In genomic region chr5:178690208-178690607, GRCh38 we compare ENCODE assay signal across 21 cellular contexts.
"Had no signal": no experiment of that assay in that cellular context is flagged by ENCODE, and none has a peak within 500 bp of the region (broad histone marks: within the 10 kb centered on the region; RNA-seq: fewer than 3 reads in every experiment).

No MANE protein-coding gene starts in this region.

- H3K4me1 ChIP-seq: esophagus muscularis mucosa, lower lobe of right lung, parathyroid adenoma had no signal

- ATAC-seq: activated naive CD8-positive, alpha-beta T cell treated with anti-CD3 and anti-CD28 coated beads, Interleukin-2, amount 50 U/mL, for 24 hours; lower lobe of right lung; natural killer cell treated with Interleukin-12 subunit alpha and Interleukin-12 subunit beta and Interleukin-15 and Interleukin-18, amount 100 ng/mL, for 72 hours; sciatic nerve; stimulated activated naive B cell treated with anti-CD40 and anti-IgM and Interleukin-4, amounts not matched to agents 10 μg/mL and 1 μg/mL and 100 μg/mL, for 72 hours had no signal

- H3K36me3 ChIP-seq: esophagus muscularis mucosa, lower lobe of right lung, thoracic aorta, upper lobe of left lung had no signal

- H3K27ac ChIP-seq: esophagus muscularis mucosa, lower lobe of right lung, parathyroid adenoma, thoracic aorta, upper lobe of left lung had no signal

- H3K9me3 ChIP-seq: lower lobe of right lung had no signal

- H3K4me3 ChIP-seq: esophagus muscularis mucosa, lower lobe of right lung, smooth muscle cell, thoracic aorta, upper lobe of left lung had no signal

- H3K27me3 ChIP-seq: esophagus muscularis mucosa, upper lobe of left lung had no signal

- DNase-seq: activated CD4-positive, alpha-beta T cell treated with anti-CD3 and anti-CD28 coated beads, Interleukin-2, amount 50 U/mL, for 1 hour; activated CD8-positive, alpha-beta memory T cell treated with anti-CD3 and anti-CD28 coated beads, Interleukin-2, amount 50 U/mL, for 4 hours; activated effector memory CD4-positive, alpha-beta T cell treated with Interleukin-2 at 50 U/mL for 16 hours; activated naive CD4-positive, alpha-beta T cell treated with anti-CD3 and anti-CD28 coated beads, Interleukin-2, amount 10 ng/mL, durations not matched to agents 7 days and 5 days; activated naive CD8-positive, alpha-beta T cell treated with anti-CD3 and anti-CD28 coated beads, Interleukin-2, amount 50 U/mL, for 24 hours; activated T-cell treated with anti-CD3 and anti-CD28 coated beads, Interleukin-2, amount 50 U/mL, for 48 hours; anterior cingulate cortex; cerebellar nuclear complex; effector CD4-positive, alpha-beta T cell; hippocampal formation; islet precursor cell; lower lobe of right lung; stimulated activated naive B cell treated with anti-CD40 and anti-IgM and Interleukin-4, amounts not matched to agents 10 μg/mL and 1 μg/mL and 100 μg/mL, for 72 hours; T1000; upper lobe of left lung had no signal
